24 cellular contexts compared by ENCODE assay signal in genomic region chr4:185093573-185093972, GRCh38.
"Had no signal": no experiment of that assay in that cellular context is flagged by ENCODE, and none has a peak within 500 bp of the region (broad histone marks: within the 10 kb centered on the region; RNA-seq: fewer than 3 reads in every experiment).

No MANE protein-coding gene starts in this region.

- H3K27ac Mint-ChIP-seq: memory B cell; natural killer cell treated with Interleukin-12 subunit alpha and Interleukin-12 subunit beta and Interleukin-15 and Interleukin-18, amount 100 ng/mL, for 72 hours; stimulated activated naive B cell treated with anti-CD40 and anti-IgM and Interleukin-4, amounts not matched to agents 10 μg/mL and 1 μg/mL and 100 μg/mL, for 72 hours; stimulated activated naive CD8-positive, alpha-beta T cell treated with anti-CD3 and anti-CD28 coated beads, Interleukin-15, Interleukin-2, amounts not matched to agents 100 ng/mL and 50 ng/mL, for 24 hours had no signal

- H3K4me3 ChIP-seq: dorsolateral prefrontal cortex, gastrocnemius medialis, lung, pancreas, right lobe of liver, thoracic aorta, tibial nerve, upper lobe of left lung, uterus had no signal

- H3K9me3 ChIP-seq: gastrocnemius medialis, neutrophil, pancreas, right lobe of liver, thoracic aorta, tibial nerve, upper lobe of left lung, uterus had no signal

- H3K4me1 Mint-ChIP-seq: memory B cell; stimulated activated naive B cell treated with anti-CD40 and anti-IgM and Interleukin-4, amounts not matched to agents 10 μg/mL and 1 μg/mL and 100 μg/mL, for 72 hours had no signal

- DNase-seq: dorsolateral prefrontal cortex; effector CD4-positive, alpha-beta T cell; foreskin fibroblast; gastrocnemius medialis; head of caudate nucleus; pancreas; right lobe of liver; small intestine; stimulated activated CD4-positive, alpha-beta T cell treated with anti-CD3 and anti-CD28 coated beads, Interleukin-15, amount 100 ng/mL, for 24 hours; stimulated activated CD4-positive, alpha-beta T cell treated with anti-CD3 and anti-CD28 coated beads, Interleukin-2, amount 100 ng/mL, for 48 hours; stimulated activated naive B cell treated with anti-CD40 and anti-IgM and Interleukin-4, amounts not matched to agents 10 μg/mL and 1 μg/mL and 100 μg/mL, for 72 hours; upper lobe of left lung; uterus had no signal

- H3K27me3 ChIP-seq: gastrocnemius medialis, pancreas, right lobe of liver, tibial nerve, upper lobe of left lung, uterus had no signal

- H3K36me3 ChIP-seq: gastrocnemius medialis, neutrophil, pancreas, right lobe of liver, thoracic aorta, tibial nerve, upper lobe of left lung, uterus had no signal

- H3K27ac ChIP-seq: dorsolateral prefrontal cortex, epithelial cell of prostate, gastrocnemius medialis, neutrophil, pancreas, right lobe of liver, thoracic aorta, tibial nerve, upper lobe of left lung, uterus had no signal

- H3K9me3 Mint-ChIP-seq: natural killer cell treated with Interleukin-12 subunit alpha and Interleukin-12 subunit beta and Interleukin-15 and Interleukin-18, amount 100 ng/mL, for 72 hours; neural crest cell; stimulated activated naive B cell treated with anti-CD40 and anti-IgM and Interleukin-4, amounts not matched to agents 10 μg/mL and 1 μg/mL and 100 μg/mL, for 72 hours; stimulated activated naive CD8-positive, alpha-beta T cell treated with anti-CD3 and anti-CD28 coated beads, Interleukin-15, Interleukin-2, amounts not matched to agents 100 ng/mL and 50 ng/mL, for 24 hours had no signal

- ATAC-seq: esophagus mucosa; gastrocnemius medialis; left lobe of liver; natural killer cell treated with Interleukin-12 subunit alpha and Interleukin-12 subunit beta and Interleukin-15 and Interleukin-18, amount 100 ng/mL, for 72 hours; pancreas; right lobe of liver; stimulated activated naive B cell treated with anti-CD40 and anti-IgM and Interleukin-4, amounts not matched to agents 10 μg/mL and 1 μg/mL and 100 μg/mL, for 72 hours had no signal

- H3K4me3 Mint-ChIP-seq: memory B cell; natural killer cell treated with Interleukin-12 subunit alpha and Interleukin-12 subunit beta and Interleukin-15 and Interleukin-18, amount 100 ng/mL, for 72 hours; neural crest cell; stimulated activated naive B cell treated with anti-CD40 and anti-IgM and Interleukin-4, amounts not matched to agents 10 μg/mL and 1 μg/mL and 100 μg/mL, for 72 hours; stimulated activated naive CD8-positive, alpha-beta T cell treated with anti-CD3 and anti-CD28 coated beads, Interleukin-15, Interleukin-2, amounts not matched to agents 100 ng/mL and 50 ng/mL, for 24 hours had no signal

- H3K36me3 Mint-ChIP-seq: memory B cell; natural killer cell treated with Interleukin-12 subunit alpha and Interleukin-12 subunit beta and Interleukin-15 and Interleukin-18, amount 100 ng/mL, for 72 hours; stimulated activated naive B cell treated with anti-CD40 and anti-IgM and Interleukin-4, amounts not matched to agents 10 μg/mL and 1 μg/mL and 100 μg/mL, for 72 hours had no signal

- H3K4me1 ChIP-seq: gastrocnemius medialis, tibial nerve, upper lobe of left lung, uterus had no signal
